ENCODE assay signal across 32 cellular contexts in genomic region chr1:33369764-33370163, GRCh38. TPM values are rescaled to one million over a fixed set of nuclear protein-coding genes. Genes with fewer than 3 reads are reported as not detected.
"Had no signal": no experiment of that assay in that cellular context is flagged by ENCODE, and none has a peak within 500 bp of the region (broad histone marks: within the 10 kb centered on the region; RNA-seq: fewer than 3 reads in every experiment).

No MANE protein-coding gene starts in this region.

- H3K9me3 ChIP-seq: adrenal gland, body of pancreas, esophagus squamous epithelium, gastroesophageal sphincter had no signal

- H3K27me3 ChIP-seq: adrenal gland, body of pancreas, esophagus squamous epithelium, gastroesophageal sphincter had no signal

- H3K27ac ChIP-seq: adrenal gland, body of pancreas, epithelial cell of prostate, gastroesophageal sphincter had no signal

- H3K4me3 ChIP-seq: adrenal gland, body of pancreas, esophagus squamous epithelium, gastroesophageal sphincter had no signal

- DNase-seq: activated CD4-positive, alpha-beta memory T cell treated with anti-CD3 and anti-CD28 coated beads for 36 hours; activated CD4-positive, alpha-beta T cell treated with anti-CD3 and anti-CD28 coated beads for 36 hours; activated CD4-positive, alpha-beta T cell treated with anti-CD3 and anti-CD28 coated beads, Interleukin-2, amount 10 ng/mL, durations not matched to agents 24 days and 14 days; activated CD4-positive, CD25-positive, alpha-beta regulatory T cell; activated CD4-positive, CD25-positive, alpha-beta regulatory T cell treated with anti-CD3 and anti-CD28 coated beads, Interleukin-2, amount 50 U/mL, for 72 hours; activated CD8-positive, alpha-beta memory T cell treated with anti-CD3 and anti-CD28 coated beads, Interleukin-2, amount 10 ng/mL, durations not matched to agents 7 days and 5 days; activated CD8-positive, alpha-beta memory T cell treated with anti-CD3 and anti-CD28 coated beads, Interleukin-2, amount 50 U/mL, for 4 hours; activated CD8-positive, alpha-beta T cell treated with anti-CD3 and anti-CD28 coated beads, Interleukin-2, amount 10 ng/mL, durations not matched to agents 7 days and 5 days; activated effector memory CD4-positive, alpha-beta T cell treated with anti-CD3 and anti-CD28 coated beads, Interleukin-2, amount 50 U/mL, for 16 hours; activated naive CD4-positive, alpha-beta T cell treated with anti-CD3 and anti-CD28 coated beads for 36 hours; activated naive CD8-positive, alpha-beta T cell treated with anti-CD3 and anti-CD28 coated beads for 36 hours; activated naive CD8-positive, alpha-beta T cell treated with anti-CD3 and anti-CD28 coated beads, Interleukin-2, amount 50 U/mL, for 24 hours; activated T-cell treated with anti-CD3 and anti-CD28 coated beads, Interleukin-2, amount 50 U/mL, for 1 hour; activated T-cell treated with anti-CD3 and anti-CD28 coated beads, Interleukin-2, amount 50 U/mL, for 48 hours; aorta; cortex of kidney; dermis blood vessel endothelial cell; effector CD4-positive, alpha-beta T cell; esophagus squamous epithelium; foreskin melanocyte; T-helper 2 cell had no signal

- ATAC-seq: activated CD4-positive, alpha-beta T cell treated with anti-CD3 and anti-CD28 coated beads for 36 hours; activated CD8-positive, alpha-beta memory T cell treated with anti-CD3 and anti-CD28 coated beads, Interleukin-2, amount 10 ng/mL, durations not matched to agents 7 days and 5 days; activated CD8-positive, alpha-beta T cell treated with anti-CD3 and anti-CD28 coated beads, Interleukin-2, amount 10 ng/mL, durations not matched to agents 7 days and 5 days; activated naive CD8-positive, alpha-beta T cell treated with anti-CD3 and anti-CD28 coated beads, Interleukin-2, amount 50 U/mL, for 24 hours; body of pancreas; gastroesophageal sphincter had no signal

RNA-seq across cellular contexts. Expression of gene A3GALT2, which starts 48.9 kb away (rescaled TPM):
- total RNA-seq: activated CD4-positive, alpha-beta memory T cell treated with anti-CD3 and anti-CD28 coated beads for 36 hours; activated CD4-positive, alpha-beta T cell treated with anti-CD3 and anti-CD28 coated beads for 36 hours; activated CD4-positive, alpha-beta T cell treated with anti-CD3 and anti-CD28 coated beads, Interleukin-2, amount 10 ng/mL, durations not matched to agents 24 days and 14 days; activated CD8-positive, alpha-beta memory T cell treated with anti-CD3 and anti-CD28 coated beads for 36 hours; activated CD8-positive, alpha-beta memory T cell treated with anti-CD3 and anti-CD28 coated beads, Interleukin-2, amount 10 ng/mL, durations not matched to agents 7 days and 5 days; activated CD8-positive, alpha-beta T cell treated with anti-CD3 and anti-CD28 coated beads, Interleukin-2, amount 10 ng/mL, durations not matched to agents 7 days and 5 days; activated naive CD4-positive, alpha-beta T cell treated with anti-CD3 and anti-CD28 coated beads for 36 hours; activated naive CD8-positive, alpha-beta T cell treated with anti-CD3 and anti-CD28 coated beads for 36 hours; activated T-helper 1 cell treated with anti-CD3 and anti-CD28 coated beads, Interleukin-12 subunit alpha, Interleukin-12 subunit beta, Interleukin-2, Interleukin-4 antibody, amounts not matched to agents 30 ng/mL and 10 ng/mL and 1 ng/mL, durations not matched to agents 14 hours and 24 hours and 36 hours; activated T-helper 2 cell treated with anti-CD3 and anti-CD28 coated beads, Interferon-gamma antibody, Interleukin-2, Interleukin-4, amounts not matched to agents 10 μg/mL and 5 μg/mL and 100 μg/mL, durations not matched to agents 14 hours and 24 hours and 36 hours; body of pancreas; dermis blood vessel endothelial cell; endothelial cell of umbilical vein; esophagus squamous epithelium; fibroblast of lung; fibroblast of villous mesenchyme; T-helper 1 cell treated with Interleukin-12 subunit alpha and Interleukin-12 subunit beta and Interleukin-4 antibody, amounts not matched to agents 30 ng/mL and 1 ng/mL, for 36 hours had no signal
- polyA plus RNA-seq: aorta, endothelial cell of umbilical vein, fibroblast of lung had no signal
